24 cellular contexts compared by ENCODE assay signal in the genomic region with DNA sequence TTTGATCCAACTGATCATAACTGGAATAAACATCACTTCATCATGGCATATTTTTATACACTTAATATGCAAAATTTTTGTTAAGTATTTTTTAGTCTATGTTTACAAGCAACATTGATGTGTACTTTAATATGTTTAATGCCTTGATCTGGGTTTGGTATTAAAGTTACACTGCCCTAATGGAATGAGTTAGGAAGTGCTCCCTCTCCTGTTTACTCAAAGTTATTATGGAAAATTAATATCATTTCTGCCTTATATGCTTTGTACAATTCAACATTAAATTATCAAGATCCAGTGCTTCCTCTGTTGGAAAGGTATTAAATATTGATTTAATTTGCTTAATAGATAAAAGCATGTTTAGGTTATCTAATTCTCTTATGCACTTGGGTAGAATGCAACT.
DNase-seq lines count a peak whose midpoint lies in the region; ATAC-seq and TF ChIP-seq lines count a peak whose summit lies in the region.
"Had no signal": no experiment of that assay in that cellular context is flagged by ENCODE, and none has a peak within 500 bp of the region (broad histone marks: within the 10 kb centered on the region; RNA-seq: fewer than 3 reads in every experiment).

No MANE protein-coding gene starts in this region.

- H3K27me3 Mint-ChIP-seq in activated CD8-positive, alpha-beta T cell treated with anti-CD3 and anti-CD28 coated beads for 36 hours = no peaks in the 10 kb centered on the region
- no peaks in the 10 kb centered on the region for H3K27me3 Mint-ChIP-seq in effector memory CD8-positive, alpha-beta T cell
- H3K27me3 Mint-ChIP-seq: IgD-negative memory B cell had no signal

- TF ChIP-seq RAD21 in SK-N-SH (IDR thresholded peaks at IDR 0.05; ENCODE audit: low read length) = peak; percentile 38; the same call in 1 of the 2 replicates

- H3K4me3 Mint-ChIP-seq in activated CD8-positive, alpha-beta T cell treated with anti-CD3 and anti-CD28 coated beads for 36 hours = no peak overlapping the region
- no peak overlapping the region for H3K4me3 Mint-ChIP-seq in effector memory CD8-positive, alpha-beta T cell
- H3K4me3 Mint-ChIP-seq: IgD-negative memory B cell; T-helper 1 cell treated with Interleukin-12 subunit alpha and Interleukin-12 subunit beta and Interleukin-4 antibody, amounts not matched to agents 30 μg/mL and 1 μg/mL, for 36 hours had no signal

- ATAC-seq in SK-N-SH treated with all-trans-retinoic acid at 6 μM for 48 hours = no peak
- ATAC-seq in RWPE2 (ENCODE audit: low read depth) = no peak
- ATAC-seq in GM19023 (IDR thresholded peaks at IDR 0.05; ENCODE audit: unreplicated experiment) = no peak
- ATAC-seq in activated CD8-positive, alpha-beta T cell treated with anti-CD3 and anti-CD28 coated beads for 36 hours = no peak
- ATAC-seq in effector memory CD8-positive, alpha-beta T cell (replicated peaks) = no peak

- no peak overlapping the region for H3K27ac ChIP-seq in SK-N-SH (ENCODE audit: low read depth in 2 of 2, low read length in 1 of 2)
- no peak overlapping the region for H3K27ac ChIP-seq in RWPE2 (ENCODE audit: poor library complexity, severe bottlenecking)
- no peak overlapping the region for H3K27ac ChIP-seq in fibroblast of lung (ENCODE audit: insufficient read depth, low read length)
- H3K27ac ChIP-seq: BLaER1 treated with 17β-estradiol and CSF1 and Interleukin-3, amounts not matched to agents 10 nM and 100 nM; esophagus muscularis mucosa; HL-60; vagina; WERI-Rb-1 had no signal

- H3K27ac Mint-ChIP-seq in activated CD8-positive, alpha-beta T cell treated with anti-CD3 and anti-CD28 coated beads for 36 hours = no peak overlapping the region
- H3K27ac Mint-ChIP-seq in effector memory CD8-positive, alpha-beta T cell = no peak overlapping the region
- H3K27ac Mint-ChIP-seq: IgD-negative memory B cell; T-helper 1 cell treated with Interleukin-12 subunit alpha and Interleukin-12 subunit beta and Interleukin-4 antibody, amounts not matched to agents 30 μg/mL and 1 μg/mL, for 36 hours had no signal

- H3K36me3 ChIP-seq in SK-N-SH (replicated peaks in 1 of 2; ENCODE audit: control insufficient read depth in 1 of 2, insufficient read depth in 2 of 2, low read length in 1 of 2) = no peaks in the 10 kb centered on the region
- no peaks in the 10 kb centered on the region for H3K36me3 ChIP-seq in RWPE2 (ENCODE audit: low read depth)
- H3K36me3 ChIP-seq in fibroblast of lung (ENCODE audit: control insufficient read depth, insufficient read depth, low read length) = no peaks in the 10 kb centered on the region
- H3K36me3 ChIP-seq: BLaER1 treated with 17β-estradiol and CSF1 and Interleukin-3, amounts not matched to agents 10 nM and 100 nM; esophagus muscularis mucosa; MG63; vagina; WERI-Rb-1 had no signal

- H3K4me3 ChIP-seq in SK-N-SH (ENCODE audit: low read depth in 2 of 2, low read length in 1 of 2) (no peak overlapping the region), RWPE2 (ENCODE audit: severe bottlenecking) (no peak overlapping the region), fibroblast of lung (replicated peaks in 1 of 4; ENCODE audit: control extremely low read depth in 1 of 4, insufficient read depth in 1 of 4, low read depth in 3 of 4, low read length in 4 of 4) (no peak overlapping the region), retinal pigment epithelial cell (ENCODE audit: low read length) (no peak overlapping the region)
- H3K4me3 ChIP-seq: BLaER1 treated with 17β-estradiol and CSF1 and Interleukin-3, amounts not matched to agents 10 nM and 100 nM; esophagus muscularis mucosa; lung; MG63; vagina had no signal

- CTCF ChIA-PET in SK-N-SH (lab: Yijun Ruan, JAX) = interaction anchor here (0.8 kb wide), 1 partner anchor 823 kb away, joined by 5 read pairs; no protein-coding TSS in a partner anchor
- CTCF ChIA-PET in activated CD8-positive, alpha-beta T cell treated with anti-CD3 and anti-CD28 coated beads for 36 hours (lab: Charles Lee) = no interaction called here

- no peak for TF ChIP-seq EP300 in SK-N-SH (IDR thresholded peaks at IDR 0.05; ENCODE audit: borderline replicate concordance in 1 of 2, low read depth in 1 of 2, low read length in 1 of 2)

- H3K27me3 ChIP-seq in SK-N-SH (ENCODE audit: insufficient read depth) (no peaks in the 10 kb centered on the region), RWPE2 (ENCODE audit: insufficient read depth, poor library complexity, severe bottlenecking) (no peaks in the 10 kb centered on the region), fibroblast of lung (ENCODE audit: control insufficient read depth, insufficient read depth, low read length) (no peaks in the 10 kb centered on the region)
- H3K27me3 ChIP-seq: BLaER1 treated with 17β-estradiol and CSF1 and Interleukin-3, amounts not matched to agents 10 nM and 100 nM; esophagus muscularis mucosa; MG63; vagina had no signal

- H4K20me1 ChIP-seq in SK-N-SH (ENCODE audit: insufficient read depth) (no peaks in the 10 kb centered on the region), fibroblast of lung (ENCODE audit: control insufficient read depth, extremely low read depth, insufficient read depth, low read length) (no peaks in the 10 kb centered on the region)
- H4K20me1 ChIP-seq: BLaER1 treated with 17β-estradiol and CSF1 and Interleukin-3, amounts not matched to agents 10 nM and 100 nM had no signal

- intact Hi-C loops in activated CD8-positive, alpha-beta T cell treated with anti-CD3 and anti-CD28 coated beads for 36 hours (cut with micrococcal nuclease) = no loop called here

- H3K4me1 Mint-ChIP-seq in activated CD8-positive, alpha-beta T cell treated with anti-CD3 and anti-CD28 coated beads for 36 hours (ENCODE audit: low read depth) = no peaks in the 10 kb centered on the region
- H3K4me1 Mint-ChIP-seq in effector memory CD8-positive, alpha-beta T cell (ENCODE audit: low read depth in 2 of 2) = no peaks in the 10 kb centered on the region
- H3K4me1 Mint-ChIP-seq: IgD-negative memory B cell had no signal

- H3F3A ChIP-seq in SK-N-SH (replicated peaks; ENCODE audit: insufficient read depth) = no peaks in the 10 kb centered on the region

- POLR2A ChIA-PET in SK-N-SH (lab: Yijun Ruan, JAX) = no interaction called here
- POLR2A ChIA-PET in activated CD8-positive, alpha-beta T cell treated with anti-CD3 and anti-CD28 coated beads for 36 hours (lab: Charles Lee) = no interaction called here

- H2AFZ ChIP-seq in SK-N-SH (ENCODE audit: low read depth) = no peak overlapping the region
- no peak overlapping the region for H2AFZ ChIP-seq in fibroblast of lung (ENCODE audit: low read length)

- DNase-seq in SK-N-SH (no peak), RWPE2 (ENCODE audit: low spot score) (no peak), fibroblast of lung (ENCODE audit: low read depth in 2 of 2) (peak in 1 of 2 donors; percentile 44), retinal pigment epithelial cell (ENCODE audit: low read depth) (no peak)
- DNase-seq in activated CD8-positive, alpha-beta T cell treated with anti-CD3 and anti-CD28 coated beads for 36 hours = no peak
- no peak for DNase-seq in effector memory CD8-positive, alpha-beta T cell
- DNase-seq: activated CD4-positive, alpha-beta T cell treated with anti-CD3 and anti-CD28 coated beads, Interleukin-2, amount 50 U/mL, for 4 hours; activated effector memory CD4-positive, alpha-beta T cell treated with anti-CD3 and anti-CD28 coated beads, Interleukin-2, amount 50 U/mL, for 16 hours; amniotic stem cell; effector CD4-positive, alpha-beta T cell; MG63; NCI-H1436 treated with DMSO at 0.1 percent for 48 hours; NCI-H748 treated with DMSO at 0.1 percent for 48 hours; SIG-M5; WERI-Rb-1 had no signal

- H3K9ac ChIP-seq in SK-N-SH (no peak overlapping the region), fibroblast of lung (ENCODE audit: insufficient read depth, low read length) (no peak overlapping the region)
- H3K9ac ChIP-seq: BLaER1 treated with 17β-estradiol and CSF1 and Interleukin-3, amounts not matched to agents 10 nM and 100 nM had no signal

- peaks cover 15% of the 10 kb centered on the region for H3K9me3 Mint-ChIP-seq in activated CD8-positive, alpha-beta T cell treated with anti-CD3 and anti-CD28 coated beads for 36 hours
- H3K9me3 Mint-ChIP-seq in effector memory CD8-positive, alpha-beta T cell = peaks cover 10 to 15% of the 10 kb centered on the region in 2 donors

- H3K36me3 Mint-ChIP-seq in activated CD8-positive, alpha-beta T cell treated with anti-CD3 and anti-CD28 coated beads for 36 hours (ENCODE audit: low read depth) = no peaks in the 10 kb centered on the region
- no peaks in the 10 kb centered on the region for H3K36me3 Mint-ChIP-seq in effector memory CD8-positive, alpha-beta T cell (ENCODE audit: insufficient read depth)
- H3K36me3 Mint-ChIP-seq: IgD-negative memory B cell had no signal

- H3K4me1 ChIP-seq in SK-N-SH (ENCODE audit: control insufficient read depth in 1 of 2, insufficient read depth in 2 of 2, low read depth in 1 of 2, low read length in 1 of 2) (no peaks in the 10 kb centered on the region), RWPE2 (ENCODE audit: insufficient read depth, poor library complexity, severe bottlenecking) (no peaks in the 10 kb centered on the region), fibroblast of lung (ENCODE audit: control insufficient read depth, extremely low read depth, insufficient read depth, low read length) (no peaks in the 10 kb centered on the region)
- H3K4me1 ChIP-seq: BLaER1 treated with 17β-estradiol and CSF1 and Interleukin-3, amounts not matched to agents 10 nM and 100 nM; esophagus muscularis mucosa; vagina had no signal

- no peak overlapping the region for H3K4me2 ChIP-seq in SK-N-SH
- no peak overlapping the region for H3K4me2 ChIP-seq in fibroblast of lung (ENCODE audit: extremely low read depth, insufficient read depth, low read length)
- H3K4me2 ChIP-seq: BLaER1 treated with 17β-estradiol and CSF1 and Interleukin-3, amounts not matched to agents 10 nM and 100 nM had no signal

- H3K9me3 ChIP-seq in SK-N-SH (no peaks in the 10 kb centered on the region), RWPE2 (ENCODE audit: severe bottlenecking) (peaks cover 2% of the 10 kb centered on the region), fibroblast of lung (ENCODE audit: control insufficient read depth, insufficient read depth, low read depth, low read length) (no peaks in the 10 kb centered on the region)
- H3K9me3 ChIP-seq: esophagus muscularis mucosa had no signal

- no peaks in the 10 kb centered on the region for H3K79me2 ChIP-seq in SK-N-SH (ENCODE audit: insufficient read depth)
- H3K79me2 ChIP-seq in fibroblast of lung (ENCODE audit: control insufficient read depth, insufficient read depth, low read length) = no peaks in the 10 kb centered on the region

- H3K9me2 ChIP-seq in SK-N-SH = no peaks in the 10 kb centered on the region; the same call in 1 of the 2 replicates

- TF ChIP-seq CTCF in SK-N-SH (IDR thresholded peaks at IDR 0.05) (peak; percentile 52), RWPE2 (IDR thresholded peaks at IDR 0.05; ENCODE audit: poor library complexity, severe bottlenecking) (peak; percentile 49), fibroblast of lung (conservative IDR thresholded peaks at IDR 0.05 in 1 of 2, IDR thresholded peaks at IDR 0.05 in 1 of 2; ENCODE audit: low read depth in 1 of 2, low read length in 2 of 2) (peak; percentile 20 to 40), retinal pigment epithelial cell (conservative IDR thresholded peaks at IDR 0.05; ENCODE audit: low read depth, low read length) (peak; percentile 31)
- no peak for TF ChIP-seq CTCF in activated CD8-positive, alpha-beta T cell treated with anti-CD3 and anti-CD28 coated beads for 36 hours (IDR thresholded peaks at IDR 0.05)

TF ChIP-seq in SK-N-SH, 30 proteins besides CTCF, POLR2A, EP300 and RAD21 (continues in another document):
- TF ChIP-seq ELF1 (IDR thresholded peaks at IDR 0.05) = no peak
